Comparison of ENCODE assay signal across 8 cellular contexts in the genomic region with DNA sequence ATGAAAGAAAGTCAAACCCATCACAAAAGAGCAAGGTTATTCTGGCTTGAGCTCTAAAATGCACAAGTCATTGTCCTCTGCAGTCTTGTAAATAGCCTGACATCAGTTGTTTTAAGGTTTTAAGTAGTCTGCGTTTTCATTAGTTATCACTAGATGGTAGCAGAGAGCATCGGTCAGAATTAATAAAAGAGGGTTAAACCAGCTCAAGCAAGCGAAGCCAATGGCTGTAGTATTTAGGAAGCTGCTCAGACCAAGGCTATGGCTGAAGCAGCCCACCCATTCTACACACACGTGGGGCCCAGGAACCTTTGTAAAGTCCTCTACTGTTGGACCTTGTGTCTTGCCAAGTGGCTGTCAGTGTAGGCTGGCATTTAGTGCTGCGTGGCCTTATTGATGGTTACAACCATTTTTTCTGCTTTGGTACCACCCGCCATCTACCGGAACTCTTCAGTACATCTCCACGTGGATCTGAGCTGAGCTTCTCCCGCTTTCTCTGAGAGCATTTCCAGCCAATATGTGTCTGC. TPM values are rescaled to one million over a fixed set of nuclear protein-coding genes. Genes with fewer than 3 reads are reported as not detected.
A peak's percentile ranks its signal among the peaks of the same experiment; 100 is the strongest.
DNase-seq lines count a peak whose midpoint lies in the region; ATAC-seq lines count a peak whose summit lies in the region.

No MANE protein-coding gene starts in this region.

- intact Hi-C loops in naive thymus-derived CD4-positive, alpha-beta T cell (cut with micrococcal nuclease), result loop anchor here in 1 of 2 donors (1.0 to 5.0 kb wide), 2 partner anchors 63 to 275 kb away; no protein-coding TSS in a partner anchor

- ATAC-seq in esophagus mucosa (peak; percentile 65), GM19328 (IDR thresholded peaks at IDR 0.05; ENCODE audit: unreplicated experiment) (no peak)
- ATAC-seq in naive thymus-derived CD4-positive, alpha-beta T cell, result peak; percentile 50

- DNase-seq in A172 (ENCODE audit: low spot score) (peak; percentile 84), G401 (ENCODE audit: low spot score) (peak; percentile 93), NCI-H1048 (lab: John Stamatoyannopoulos, UW) (peak; percentile 17), SK-N-DZ (ENCODE audit: low spot score) (peak; percentile 77)
- peak in 4 of 9 donors; percentile 14 to 19 (median 17) for DNase-seq in naive thymus-derived CD4-positive, alpha-beta T cell
- no peak for DNase-seq in stimulated activated CD4-positive, alpha-beta T cell treated with anti-CD3 and anti-CD28 coated beads, Interleukin-4, amount 100 ng/mL, for 1 hour

- no peak overlapping the region for H3K4me3 ChIP-seq in naive thymus-derived CD4-positive, alpha-beta T cell (ENCODE audit: low read length)

- peaks cover 0 to 2% (median 0%) of the 10 kb centered on the region in 5 donors for H3K36me3 Mint-ChIP-seq in naive thymus-derived CD4-positive, alpha-beta T cell

- H3K9me3 ChIP-seq in naive thymus-derived CD4-positive, alpha-beta T cell (ENCODE audit: control insufficient read depth in 2 of 3, low read length in 3 of 3), result no peaks in the 10 kb centered on the region

- POLR2A ChIA-PET in naive thymus-derived CD4-positive, alpha-beta T cell (lab: Charles Lee), result interaction anchor here (0.8 to 1.7 kb wide), 2 partner anchors 11 to 46 kb away, joined by 3 to 5 read pairs; partner anchors contain the start of gene ZNF555

- H3K36me3 ChIP-seq in naive thymus-derived CD4-positive, alpha-beta T cell (ENCODE audit: control insufficient read depth in 2 of 3, insufficient read depth in 3 of 3, low read length in 3 of 3), result no peaks in the 10 kb centered on the region

- H3K4me1 Mint-ChIP-seq in naive thymus-derived CD4-positive, alpha-beta T cell, result peaks cover 0 to 13% (median 8%) of the 10 kb centered on the region in 7 donors

- CTCF ChIA-PET in naive thymus-derived CD4-positive, alpha-beta T cell (lab: Charles Lee), result interaction anchor here (1.2 kb wide), 1 partner anchor 63 kb away, joined by 3 read pairs; no protein-coding TSS in a partner anchor

- peaks cover 0 to 6% (median 0%) of the 10 kb centered on the region in 11 donors for H3K9me3 Mint-ChIP-seq in naive thymus-derived CD4-positive, alpha-beta T cell

- no peaks in the 10 kb centered on the region for H3K4me1 ChIP-seq in naive thymus-derived CD4-positive, alpha-beta T cell (ENCODE audit: control insufficient read depth in 2 of 2, insufficient read depth in 2 of 2, low read length in 2 of 2)

- H3K27me3 ChIP-seq in naive thymus-derived CD4-positive, alpha-beta T cell (ENCODE audit: control insufficient read depth in 2 of 2, insufficient read depth in 2 of 2, low read length in 2 of 2), result no peaks in the 10 kb centered on the region

- in situ Hi-C loops in G401 (cut with HindIII; ENCODE audit: low sequenced_read_pairs), result no loop called here

- peak overlapping the region in 1 of 10 donors; percentile 42 for H3K4me3 Mint-ChIP-seq in naive thymus-derived CD4-positive, alpha-beta T cell

- H3K27ac ChIP-seq in naive thymus-derived CD4-positive, alpha-beta T cell (ENCODE audit: low read depth, low read length), result no peak overlapping the region

- no peaks in the 10 kb centered on the region for H3K27me3 Mint-ChIP-seq in naive thymus-derived CD4-positive, alpha-beta T cell

- H3K27ac Mint-ChIP-seq in naive thymus-derived CD4-positive, alpha-beta T cell, result peak overlapping the region in 4 of 9 donors; percentile 26 to 84 (median 76)

RNA-seq across cellular contexts. Expression of gene ZNF57, which starts 13.3 kb away (rescaled TPM):
- 7.2 and 9.2 TPM in 2 replicates for total RNA-seq in A172 (2014; rRNA removed; shearing (Covaris generic))
- 12.0 and 20.8 TPM in 2 replicates for total RNA-seq in G401 (2014; rRNA removed; shearing (Covaris generic))
- 5.2 and 5.3 TPM in 2 replicates for polyA plus RNA-seq in SK-N-DZ (2014; cell fraction: cytosol; rRNA removed)
- 2.6 and 4.0 TPM in 2 replicates for polyA plus RNA-seq in SK-N-DZ (2014; cell fraction: nucleus; rRNA removed)
- total RNA-seq in esophagus mucosa, result 4.7 TPM
- 1 to 10 TPM; 1.7 to 5.0 (median 2.2) TPM for total RNA-seq in naive thymus-derived CD4-positive, alpha-beta T cell
- polyA plus RNA-seq in naive thymus-derived CD4-positive, alpha-beta T cell, result 1 to 10 TPM in 1 of 2 donors, under 1 TPM in 1; 0.97 to 4.3 TPM

RNA-seq across cellular contexts. Expression of gene ZNF556, which starts 20.3 kb away (rescaled TPM):
- not detected in 2 replicates for total RNA-seq in A172 (2014; rRNA removed; shearing (Covaris generic))
- total RNA-seq in G401 (2014; rRNA removed; shearing (Covaris generic)), result 0.25 and 0.31 TPM in 2 replicates
- 1.6 TPM in 1 of 2 replicates, not detected in the other for polyA plus RNA-seq in SK-N-DZ (2014; cell fraction: cytosol; rRNA removed)
- polyA plus RNA-seq in SK-N-DZ (2014; cell fraction: nucleus; rRNA removed), result 0.05 TPM in 1 of 2 replicates, not detected in the other
- total RNA-seq in esophagus mucosa, result 0.60 TPM
- total RNA-seq in naive thymus-derived CD4-positive, alpha-beta T cell, result not detected
- polyA plus RNA-seq in naive thymus-derived CD4-positive, alpha-beta T cell, result not detected

RNA-seq across cellular contexts. Expression of gene ZNF555, which starts 46.2 kb away (rescaled TPM):
- 8.2 and 8.4 TPM in 2 replicates for total RNA-seq in A172 (2014; rRNA removed; shearing (Covaris generic))
- total RNA-seq in G401 (2014; rRNA removed; shearing (Covaris generic)), result 5.3 and 19.0 TPM in 2 replicates
- polyA plus RNA-seq in SK-N-DZ (2014; cell fraction: cytosol; rRNA removed), result 4.3 and 4.4 TPM in 2 replicates
- polyA plus RNA-seq in SK-N-DZ (2014; cell fraction: nucleus; rRNA removed), result 3.9 and 5.0 TPM in 2 replicates
- 1.7 TPM for total RNA-seq in esophagus mucosa
- total RNA-seq in naive thymus-derived CD4-positive, alpha-beta T cell, result 1 to 10 TPM; 1.2 to 10.0 (median 2.7) TPM
- polyA plus RNA-seq in naive thymus-derived CD4-positive, alpha-beta T cell, result 1 to 10 TPM; 2.4 to 7.1 TPM

RNA-seq across cellular contexts. Expression of gene ZNF77, which starts 57.3 kb away (rescaled TPM):
- total RNA-seq in A172 (2014; rRNA removed; shearing (Covaris generic)), result 6.5 and 9.0 TPM in 2 replicates
- total RNA-seq in G401 (2014; rRNA removed; shearing (Covaris generic)), result 6.5 and 7.1 TPM in 2 replicates
- 7.0 and 7.5 TPM in 2 replicates for polyA plus RNA-seq in SK-N-DZ (2014; cell fraction: cytosol; rRNA removed)
- polyA plus RNA-seq in SK-N-DZ (2014; cell fraction: nucleus; rRNA removed), result 8.0 and 8.9 TPM in 2 replicates
- total RNA-seq in esophagus mucosa, result 2.4 TPM
- total RNA-seq in naive thymus-derived CD4-positive, alpha-beta T cell, result 1 to 10 TPM; 2.0 to 5.8 (median 4.3) TPM
- polyA plus RNA-seq in naive thymus-derived CD4-positive, alpha-beta T cell, result 1 to 10 TPM; 2.6 to 3.3 TPM
